Comparison of ENCODE assay signal across 10 cellular contexts in the genomic region with DNA sequence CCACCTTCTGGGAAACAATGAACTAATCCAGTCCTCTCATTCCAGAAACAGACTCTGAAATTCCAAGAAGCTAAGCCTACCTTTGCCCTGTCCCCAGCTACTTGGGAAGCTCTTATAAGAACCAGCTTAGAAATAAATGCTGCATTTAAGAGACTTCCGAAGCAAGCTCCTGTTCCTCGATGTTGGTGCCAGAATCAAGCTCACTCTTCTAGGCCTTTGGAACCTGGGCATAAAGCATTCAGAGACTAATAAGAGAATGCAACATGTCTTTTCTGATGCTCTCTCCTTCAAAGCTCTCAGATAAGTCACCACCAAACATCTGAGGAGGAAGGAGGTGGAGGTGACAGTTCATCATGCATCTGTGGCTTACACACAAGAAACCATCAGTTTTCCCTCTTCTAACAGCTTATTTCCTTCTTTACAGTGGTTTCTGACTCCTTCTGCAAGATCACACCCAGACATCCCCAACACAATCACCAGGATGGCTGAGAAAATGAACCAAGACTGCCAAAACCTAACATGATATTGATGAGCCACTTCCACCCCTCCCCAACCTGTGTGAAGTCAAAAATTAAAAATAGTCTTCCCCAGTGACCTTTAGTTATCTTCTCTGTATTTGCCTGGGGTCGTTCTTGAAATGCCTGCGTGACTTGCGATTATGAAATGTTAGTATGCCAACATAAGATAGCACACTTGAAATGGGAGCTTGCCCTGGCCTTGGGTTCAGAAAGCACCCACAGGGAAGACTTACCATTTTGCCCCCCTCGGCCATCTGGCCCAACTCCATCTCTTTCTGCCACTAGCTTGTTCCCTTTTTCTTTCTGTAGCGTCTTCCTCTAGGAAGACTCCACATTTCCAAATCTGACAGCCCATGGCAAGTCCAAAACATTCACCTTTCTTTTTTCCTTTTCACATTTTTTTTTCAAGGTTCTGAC. TPM values are rescaled to one million over a fixed set of nuclear protein-coding genes. Genes with fewer than 3 reads are reported as not detected.
A peak's percentile ranks its signal among the peaks of the same experiment; 100 is the strongest.
DNase-seq lines count a peak whose midpoint lies in the region; ATAC-seq and TF ChIP-seq lines count a peak whose summit lies in the region.
"Had no signal": no experiment of that assay in that cellular context is flagged by ENCODE, and none has a peak within 500 bp of the region (broad histone marks: within the 10 kb centered on the region; RNA-seq: fewer than 3 reads in every experiment).

No MANE protein-coding gene starts in this region.

- 67% methylated on average over 7 of the region's 7 CpGs for WGBS in right cardiac atrium
- WGBS in thymus = 44% methylated on average over 7 of the region's 7 CpGs

- POLR2A ChIA-PET in activated CD8-positive, alpha-beta T cell treated with anti-CD3 and anti-CD28 coated beads for 36 hours (lab: Charles Lee) = interaction anchor here (0.7 to 5.0 kb wide), 9 partner anchors 10 to 127 kb away, joined by 3 to 44 read pairs (median 4); a partner anchor contains a TSS
- POLR2A ChIA-PET in RWPE1 (lab: Yijun Ruan, JAX; ENCODE audit: low non-redundant PET) = no interaction called here

- H3K27ac Mint-ChIP-seq in activated CD8-positive, alpha-beta T cell treated with anti-CD3 and anti-CD28 coated beads for 36 hours = peak overlapping the region; percentile 92

- intact Hi-C loops in activated CD8-positive, alpha-beta T cell treated with anti-CD3 and anti-CD28 coated beads for 36 hours (cut with micrococcal nuclease) = no loop called here
- intact Hi-C loops in right cardiac atrium (cut with DNase I) = no loop called here

- ATAC-seq in activated CD8-positive, alpha-beta T cell treated with anti-CD3 and anti-CD28 coated beads for 36 hours = peak; percentile 57
- ATAC-seq in right cardiac atrium = peak in 1 of 2 donors; percentile 34
- no peak for ATAC-seq in HG03039 (IDR thresholded peaks at IDR 0.05; ENCODE audit: unreplicated experiment)

- H3K4me3 Mint-ChIP-seq in activated CD8-positive, alpha-beta T cell treated with anti-CD3 and anti-CD28 coated beads for 36 hours = peak overlapping the region; percentile 43

- H3K9me3 Mint-ChIP-seq in activated CD8-positive, alpha-beta T cell treated with anti-CD3 and anti-CD28 coated beads for 36 hours = peaks cover 2% of the 10 kb centered on the region

- peaks cover 38% of the 10 kb centered on the region for H3K36me3 Mint-ChIP-seq in activated CD8-positive, alpha-beta T cell treated with anti-CD3 and anti-CD28 coated beads for 36 hours (ENCODE audit: low read depth)

- DNase-seq in activated naive CD4-positive, alpha-beta T cell treated with Interleukin-2 at 50 U/mL for 16 hours = peak; percentile 17
- no peak for DNase-seq in activated naive CD4-positive, alpha-beta T cell (lab: John Stamatoyannopoulos, UW)
- peak; percentile 55 for DNase-seq in activated CD8-positive, alpha-beta T cell treated with anti-CD3 and anti-CD28 coated beads for 36 hours
- DNase-seq in right cardiac atrium (no peak), RWPE1 (ENCODE audit: low spot score) (no peak), NCI-H774 (lab: John Stamatoyannopoulos, UW) (no peak)
- DNase-seq: NCI-H69 had no signal

- H3K4me1 Mint-ChIP-seq in activated CD8-positive, alpha-beta T cell treated with anti-CD3 and anti-CD28 coated beads for 36 hours (ENCODE audit: low read depth) = peaks cover 86% of the 10 kb centered on the region

- H3K4me1 ChIP-seq in right cardiac atrium (ENCODE audit: control insufficient read depth, insufficient read depth, low read length) (peaks cover 19% of the 10 kb centered on the region), thymus (ENCODE audit: control insufficient read depth, insufficient read depth, low read length) (peaks cover 46% of the 10 kb centered on the region)
- H3K4me1 ChIP-seq: ascending aorta had no signal

- H3K27me3 ChIP-seq in right cardiac atrium (ENCODE audit: control insufficient read depth, insufficient read depth) = no peaks in the 10 kb centered on the region
- H3K27me3 ChIP-seq in thymus (ENCODE audit: control insufficient read depth, insufficient read depth) = no peaks in the 10 kb centered on the region
- H3K27me3 ChIP-seq: ascending aorta had no signal

- H3K27me3 Mint-ChIP-seq in activated CD8-positive, alpha-beta T cell treated with anti-CD3 and anti-CD28 coated beads for 36 hours = no peaks in the 10 kb centered on the region

- H3K4me3 ChIP-seq in right cardiac atrium (ENCODE audit: low read length) = no peak overlapping the region
- no peak overlapping the region for H3K4me3 ChIP-seq in thymus (ENCODE audit: low read length)
- H3K4me3 ChIP-seq: ascending aorta had no signal

- TF ChIP-seq CTCF in activated CD8-positive, alpha-beta T cell treated with anti-CD3 and anti-CD28 coated beads for 36 hours (IDR thresholded peaks at IDR 0.05) = no peak
- TF ChIP-seq CTCF in RWPE1 (conservative IDR thresholded peaks at IDR 0.05; ENCODE audit: low read depth) = no peak

- H3K36me3 ChIP-seq in thymus (ENCODE audit: control insufficient read depth, insufficient read depth) = peaks cover 8% of the 10 kb centered on the region
- H3K36me3 ChIP-seq: ascending aorta had no signal

- H3K9me3 ChIP-seq in right cardiac atrium (ENCODE audit: control insufficient read depth, low read length) (no peaks in the 10 kb centered on the region), thymus (ENCODE audit: control insufficient read depth) (no peaks in the 10 kb centered on the region)
- H3K9me3 ChIP-seq: ascending aorta had no signal

- CTCF ChIA-PET in activated CD8-positive, alpha-beta T cell treated with anti-CD3 and anti-CD28 coated beads for 36 hours (lab: Charles Lee) = interaction anchor here (0.6 to 15.2 kb wide), 16 partner anchors 9 to 198 kb away, joined by 3 to 212 read pairs (median 4); a partner anchor contains a TSS
- CTCF ChIA-PET in RWPE1 (lab: Yijun Ruan, JAX) = no interaction called here

- peak overlapping the region; percentile 75 for H3K27ac ChIP-seq in right cardiac atrium (ENCODE audit: low read length)
- H3K27ac ChIP-seq in thymus (ENCODE audit: low read depth) = peak overlapping the region; percentile 86
- no peak overlapping the region for H3K27ac ChIP-seq in RWPE1

RNA-seq across cellular contexts. Expression of a gene that starts 11.5 kb away (rescaled TPM):
- 10 to 100 TPM; 63.0 to 66.5 TPM for total RNA-seq in activated CD8-positive, alpha-beta T cell treated with anti-CD3 and anti-CD28 coated beads for 36 hours
- 10 to 100 TPM; 10.0 to 11.4 (median 11.2) TPM for total RNA-seq in right cardiac atrium
- 5.9 TPM for polyA plus RNA-seq in right cardiac atrium
- polyA plus RNA-seq in thymus = 31.5 TPM

Comparison
In these comparisons a context has a peak if more than half of its experiments do, and no peak if none do; other contexts are left out.
1. DNase-seq: peak in activated naive CD4-positive, alpha-beta T cell treated with Interleukin-2 at 50 U/mL for 16 hours (single experiment) and activated CD8-positive, alpha-beta T cell treated with anti-CD3 and anti-CD28 coated beads for 36 hours (single experiment); none in activated naive CD4-positive, alpha-beta T cell (0 of 4), right cardiac atrium (0 of 3), RWPE1 (single experiment) and NCI-H774 (single experiment).
2. RNA of a gene that starts 11.5 kb away (total RNA-seq): 63.0 to 66.5 TPM in activated CD8-positive, alpha-beta T cell treated with anti-CD3 and anti-CD28 coated beads for 36 hours; 10.0 to 11.4 TPM in right cardiac atrium; every median in the first group is over 4 times any median in the second.